25 cellular contexts compared by ENCODE assay signal in genomic region chr14:85087201-85087600, GRCh38.
DNase-seq lines count a peak whose midpoint lies in the region; ATAC-seq and TF ChIP-seq lines count a peak whose summit lies in the region.
"Had no signal": no experiment of that assay in that cellular context is flagged by ENCODE, and none has a peak within 500 bp of the region (broad histone marks: within the 10 kb centered on the region; RNA-seq: fewer than 3 reads in every experiment).

No MANE protein-coding gene starts in this region.

- TF ChIP-seq CTCF in RWPE2 (IDR thresholded peaks at IDR 0.05; ENCODE audit: poor library complexity, severe bottlenecking) (no peak), osteoblast (IDR thresholded peaks at IDR 0.05; ENCODE audit: extremely low read depth, low read depth, low read length) (no peak), lower lobe of right lung (IDR thresholded peaks at IDR 0.05) (no peak), GM20000 (IDR thresholded peaks at IDR 0.05; ENCODE audit: extremely low read depth, missing control alignments) (no peak)

- H3K4me3 ChIP-seq in RWPE2 (ENCODE audit: severe bottlenecking) (no peak overlapping the region), osteoblast (ENCODE audit: insufficient read depth, low read length) (no peak overlapping the region), lower lobe of right lung (no peak overlapping the region)
- H3K4me3 ChIP-seq: body of pancreas, esophagus muscularis mucosa, smooth muscle cell had no signal

- H3K27ac ChIP-seq in RWPE2 (ENCODE audit: poor library complexity, severe bottlenecking) (no peak overlapping the region), epithelial cell of prostate (peak overlapping the region; percentile 43), osteoblast (ENCODE audit: low read depth, low read length) (peak overlapping the region; percentile 78), lower lobe of right lung (no peak overlapping the region)
- H3K27ac ChIP-seq: body of pancreas, esophagus muscularis mucosa had no signal

- no peaks in the 10 kb centered on the region for H3K9me3 ChIP-seq in RWPE2 (ENCODE audit: severe bottlenecking)
- no peaks in the 10 kb centered on the region for H3K9me3 ChIP-seq in osteoblast (ENCODE audit: low read depth, low read length)
- no peaks in the 10 kb centered on the region for H3K9me3 ChIP-seq in lower lobe of right lung
- H3K9me3 ChIP-seq: body of pancreas, esophagus muscularis mucosa had no signal

- no peak overlapping the region for H3K4me2 ChIP-seq in osteoblast (ENCODE audit: insufficient read depth, low read length)
- H3K4me2 ChIP-seq: smooth muscle cell had no signal

- H3K27me3 ChIP-seq in RWPE2 (ENCODE audit: insufficient read depth, poor library complexity, severe bottlenecking) (no peaks in the 10 kb centered on the region), osteoblast (ENCODE audit: insufficient read depth, low read length) (no peaks in the 10 kb centered on the region), lower lobe of right lung (ENCODE audit: low read depth) (no peaks in the 10 kb centered on the region)
- H3K27me3 ChIP-seq: body of pancreas, esophagus muscularis mucosa had no signal

- peak; percentile 11 for DNase-seq in AG20443 (ENCODE audit: low spot score)
- no peak for DNase-seq in RWPE2 (ENCODE audit: low spot score)
- no peak for DNase-seq in epithelial cell of prostate (ENCODE audit: low read depth, low spot score)
- no peak for DNase-seq in osteoblast (ENCODE audit: insufficient read length, low spot score, missing footprints)
- no peak for DNase-seq in lower lobe of right lung
- DNase-seq in GM20000 (ENCODE audit: low spot score): no peak
- DNase-seq: activated B cell treated with CpG ODN at 0.5 μM for 24 hours; activated CD4-positive, alpha-beta T cell treated with anti-CD3 and anti-CD28 coated beads, Interleukin-2, amount 50 U/mL, for 48 hours; activated CD8-positive, alpha-beta memory T cell treated with anti-CD3 and anti-CD28 coated beads, Interleukin-2, amount 50 U/mL, for 4 hours; body of pancreas; CD4-positive, alpha-beta T cell; DMS 273 treated with DMSO at 0.1 percent for 48 hours; effector memory CD4-positive, alpha-beta T cell; left cardiac atrium; mesendoderm; NCI-H1417 treated with DMSO at 0.1 percent for 48 hours; NCI-H446 treated with DMSO at 0.1 percent for 48 hours; Right ventricle myocardium superior; stimulated activated CD4-positive, alpha-beta T cell treated with anti-CD3 and anti-CD28 coated beads, Interleukin-2, amount 100 ng/mL, for 24 hours had no signal

- H2AFZ ChIP-seq in osteoblast (ENCODE audit: low read length): peak overlapping the region; percentile 37

- no peaks in the 10 kb centered on the region for H3K79me2 ChIP-seq in osteoblast (ENCODE audit: insufficient read depth, low read length)

- H3K4me1 ChIP-seq in RWPE2 (ENCODE audit: insufficient read depth, poor library complexity, severe bottlenecking): no peaks in the 10 kb centered on the region
- H3K4me1 ChIP-seq in osteoblast (ENCODE audit: insufficient read depth, low read length): peaks cover 15% of the 10 kb centered on the region
- no peaks in the 10 kb centered on the region for H3K4me1 ChIP-seq in lower lobe of right lung
- H3K4me1 ChIP-seq: body of pancreas, esophagus muscularis mucosa had no signal

- no peaks in the 10 kb centered on the region for H3K36me3 ChIP-seq in RWPE2 (ENCODE audit: low read depth)
- H3K36me3 ChIP-seq in osteoblast (ENCODE audit: insufficient read depth, low read length): no peaks in the 10 kb centered on the region
- no peaks in the 10 kb centered on the region for H3K36me3 ChIP-seq in lower lobe of right lung
- H3K36me3 ChIP-seq: esophagus muscularis mucosa had no signal

- no peaks in the 10 kb centered on the region for H4K20me1 ChIP-seq in osteoblast (ENCODE audit: insufficient read depth, low read length)

- ATAC-seq in RWPE2 (ENCODE audit: low read depth) (peak; percentile 58; the same call in 1 of the 3 replicates), lower lobe of right lung (no peak), HG02840 (IDR thresholded peaks at IDR 0.05; ENCODE audit: low FRiP score, unreplicated experiment) (no peak), GM18517 (IDR thresholded peaks at IDR 0.05; ENCODE audit: unreplicated experiment) (no peak)
- ATAC-seq: activated naive CD4-positive, alpha-beta T cell treated with anti-CD3 and anti-CD28 coated beads, Interleukin-2, amount 50 U/mL, for 72 hours; activated T-helper 17 cell treated with anti-CD3 and anti-CD28 coated beads, Interleukin-2, amount 50 U/mL, for 72 hours; body of pancreas; left cardiac atrium had no signal

- intact Hi-C loops in lower lobe of right lung (cut with DNase I): no loop called here

Comparison
In these comparisons a context has a peak if more than half of its experiments do, and no peak if none do; other contexts are left out.
1. H3K27ac ChIP-seq: peak in epithelial cell of prostate (single experiment) and osteoblast (single experiment); none in RWPE2 (single experiment) and lower lobe of right lung (single experiment).